ENCODE assay signal across 21 cellular contexts in genomic region chr1:43449708-43450069, GRCh38.
"Had no signal": no experiment of that assay in that cellular context is flagged by ENCODE, and none has a peak within 500 bp of the region (broad histone marks: within the 10 kb centered on the region; RNA-seq: fewer than 3 reads in every experiment).

No MANE protein-coding gene starts in this region.

- H3K9me3 ChIP-seq: lower lobe of right lung, tibial artery had no signal

- H3K27ac ChIP-seq: lower lobe of right lung, tibial artery had no signal

- H3K4me3 ChIP-seq: lower lobe of right lung, tibial artery had no signal

- H3K9me3 Mint-ChIP-seq: activated B cell treated with CpG ODN at 0.5 μM for 24 hours; activated naive CD8-positive, alpha-beta T cell treated with anti-CD3 and anti-CD28 coated beads, Interleukin-2, amount 10 ng/mL, durations not matched to agents 7 days and 5 days; dendritic cell treated with granulocyte-macrophage colony-stimulating factor and Interleukin-4, amounts not matched to agents 40 ng/mL and 50 ng/mL, for 4 days; naive B cell; stimulated activated naive CD8-positive, alpha-beta T cell treated with anti-CD3 and anti-CD28 coated beads, Interleukin-15, Interleukin-2, amounts not matched to agents 100 ng/mL and 50 ng/mL, for 24 hours; T-cell had no signal

- DNase-seq: activated B cell treated with CpG ODN at 0.5 μM for 24 hours; activated CD4-positive, alpha-beta T cell treated with anti-CD3 and anti-CD28 coated beads for 36 hours; activated CD4-positive, alpha-beta T cell treated with anti-CD3 and anti-CD28 coated beads, Interleukin-2, amount 50 U/mL, for 4 hours; activated naive CD4-positive, alpha-beta T cell; activated naive CD8-positive, alpha-beta T cell treated with anti-CD3 and anti-CD28 coated beads, Interleukin-2, amount 10 ng/mL, durations not matched to agents 7 days and 5 days; activated T-cell treated with anti-CD3 and anti-CD28 coated beads for 4 hours; amygdala; effector CD4-positive, alpha-beta T cell; foreskin melanocyte; kidney; lower lobe of right lung; mesendoderm; naive B cell; stimulated activated CD4-positive, alpha-beta T cell treated with anti-CD3 and anti-CD28 coated beads, Interleukin-12 subunit alpha, Interleukin-12 subunit beta, amount 100 ng/mL, for 4 hours; stimulated activated CD4-positive, alpha-beta T cell treated with anti-CD3 and anti-CD28 coated beads, Interleukin-4, amount 100 ng/mL, for 4 hours; substantia nigra; T-cell; tibial artery had no signal

- H3K27ac Mint-ChIP-seq: activated B cell treated with CpG ODN at 0.5 μM for 24 hours; activated CD4-positive, alpha-beta T cell treated with anti-CD3 and anti-CD28 coated beads for 36 hours; dendritic cell treated with granulocyte-macrophage colony-stimulating factor and Interleukin-4, amounts not matched to agents 40 ng/mL and 50 ng/mL, for 4 days; stimulated activated naive CD8-positive, alpha-beta T cell treated with anti-CD3 and anti-CD28 coated beads, Interleukin-15, Interleukin-2, amounts not matched to agents 100 ng/mL and 50 ng/mL, for 24 hours had no signal

- H3K4me3 Mint-ChIP-seq: activated B cell treated with CpG ODN at 0.5 μM for 24 hours; activated CD4-positive, alpha-beta T cell treated with anti-CD3 and anti-CD28 coated beads for 36 hours; activated naive CD8-positive, alpha-beta T cell treated with anti-CD3 and anti-CD28 coated beads, Interleukin-2, amount 10 ng/mL, durations not matched to agents 7 days and 5 days; dendritic cell treated with granulocyte-macrophage colony-stimulating factor and Interleukin-4, amounts not matched to agents 40 ng/mL and 50 ng/mL, for 4 days; stimulated activated naive CD8-positive, alpha-beta T cell treated with anti-CD3 and anti-CD28 coated beads, Interleukin-15, Interleukin-2, amounts not matched to agents 100 ng/mL and 50 ng/mL, for 24 hours; T-cell had no signal

- H3K27me3 ChIP-seq: tibial artery had no signal

- H3K27me3 Mint-ChIP-seq: activated CD4-positive, alpha-beta T cell treated with anti-CD3 and anti-CD28 coated beads for 36 hours; dendritic cell treated with granulocyte-macrophage colony-stimulating factor and Interleukin-4, amounts not matched to agents 40 ng/mL and 50 ng/mL, for 4 days had no signal

- ATAC-seq: activated CD4-positive, alpha-beta T cell treated with anti-CD3 and anti-CD28 coated beads for 36 hours; esophagus mucosa; lower lobe of right lung; T-cell had no signal
